11 cellular contexts compared by ENCODE assay signal in the genomic region with DNA sequence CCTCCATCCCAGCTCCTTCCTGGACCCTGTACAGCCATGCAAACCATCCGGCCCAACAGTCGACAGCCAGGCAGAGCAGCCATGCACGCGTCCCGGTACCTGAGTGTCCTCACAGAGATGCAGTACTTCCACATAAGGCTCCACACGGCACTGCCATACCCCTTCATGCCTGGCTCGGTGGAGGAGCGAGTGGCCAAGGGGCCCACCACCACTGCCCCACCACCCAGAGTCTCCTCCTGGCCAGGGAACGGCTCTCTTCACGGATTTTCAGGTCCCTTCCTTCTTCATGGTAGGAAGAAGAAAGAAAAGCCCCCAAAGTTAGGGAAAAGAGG. TPM values are rescaled to one million over a fixed set of nuclear protein-coding genes. Genes with fewer than 3 reads are reported as not detected.
DNase-seq lines count a peak whose midpoint lies in the region; ATAC-seq, FAIRE-seq and TF ChIP-seq lines count a peak whose summit lies in the region.
"Had no signal": no experiment of that assay in that cellular context is flagged by ENCODE, and none has a peak within 500 bp of the region (broad histone marks: within the 10 kb centered on the region; RNA-seq: fewer than 3 reads in every experiment).

No MANE protein-coding gene starts in this region.

- ATAC-seq in A549 (peak in 1 of 2 experiments; percentile 7; a peak in 2 of 6 replicates), HCT116 (no peak)
- no peak for ATAC-seq in activated naive CD4-positive, alpha-beta T cell treated with anti-CD3 and anti-CD28 coated beads, Interleukin-2, amount 50 U/mL, for 72 hours
- ATAC-seq: T-cell had no signal

- H3K36me3 ChIP-seq in HCT116 (ENCODE audit: control insufficient read depth in 1 of 2, insufficient read depth in 2 of 2, low read length in 2 of 2) (no peaks in the 10 kb centered on the region), neural progenitor cell (no peaks in the 10 kb centered on the region)
- H3K36me3 ChIP-seq: prostate gland had no signal

- intact Hi-C loops in HCT116 (cut with micrococcal nuclease) = no loop called here
- intact Hi-C loops in activated CD4-positive, alpha-beta T cell treated with anti-CD3 and anti-CD28 coated beads, Interleukin-2, amount 10 ng/mL, durations not matched to agents 24 days and 14 days (cut with micrococcal nuclease) = no loop called here

- H3K27ac ChIP-seq in A549 = peak overlapping the region; percentile 36 to 75; a peak in 4 of 6 replicates
- no peak overlapping the region for H3K27ac ChIP-seq in HCT116 (ENCODE audit: low read depth, low read length)
- H3K27ac ChIP-seq in cingulate gyrus (ENCODE audit: low read depth, low read length) = peak overlapping the region; percentile 47
- no peak overlapping the region for H3K27ac ChIP-seq in neural progenitor cell
- H3K27ac ChIP-seq: prostate gland had no signal

- CTCF ChIA-PET in A549 (lab: Yijun Ruan, JAX) (interaction anchor here (0.8 to 1.3 kb wide), 3 partner anchors 11 to 27 kb away, joined by 3 to 4 read pairs (median 3); no protein-coding TSS in a partner anchor), HCT116 (lab: Charles Lee) (no interaction called here)

- no peaks in the 10 kb centered on the region for H3K36me3 Mint-ChIP-seq in neural progenitor cell
- no peaks in the 10 kb centered on the region for H3K36me3 Mint-ChIP-seq in activated CD4-positive, alpha-beta T cell treated with anti-CD3 and anti-CD28 coated beads, Interleukin-2, amount 10 ng/mL, durations not matched to agents 24 days and 14 days (ENCODE audit: low read depth)
- H3K36me3 Mint-ChIP-seq in activated naive CD4-positive, alpha-beta T cell treated with anti-CD3 and anti-CD28 coated beads, Interleukin-2, amount 50 U/mL, for 72 hours = no peaks in the 10 kb centered on the region
- H3K36me3 Mint-ChIP-seq: T-cell had no signal

- TF ChIP-seq RAD21 in A549 (conservative IDR thresholded peaks at IDR 0.05 in 1 of 2, IDR thresholded peaks at IDR 0.05 in 1 of 2) = no peak
- no peak for TF ChIP-seq RAD21 in HCT116 (IDR thresholded peaks at IDR 0.05; ENCODE audit: low read depth)

- H3K4me3 ChIP-seq in A549 (no peak overlapping the region), HCT116 (replicated peaks in 1 of 2; ENCODE audit: low read depth in 1 of 2, low read length in 2 of 2) (no peak overlapping the region), neural progenitor cell (no peak overlapping the region)
- H3K4me3 ChIP-seq: prostate gland had no signal

- H3K9me2 ChIP-seq in HCT116 (ENCODE audit: insufficient read depth) = no peaks in the 10 kb centered on the region

- H3K4me1 ChIP-seq in A549 (peaks cover 35% of the 10 kb centered on the region), HCT116 (ENCODE audit: control insufficient read depth in 1 of 2, insufficient read depth in 2 of 2, low read length in 2 of 2) (peaks cover 4 to 31% of the 10 kb centered on the region in 2 experiments; a peak in 3 of 4 replicates), neural progenitor cell (peaks cover 67% of the 10 kb centered on the region)
- H3K4me1 ChIP-seq: prostate gland had no signal

- peaks cover 33% of the 10 kb centered on the region for H3F3A ChIP-seq in neural progenitor cell (ENCODE audit: low read depth)

- POLR2A ChIA-PET in A549 (lab: Yijun Ruan, JAX) (interaction anchor here (1.5 kb wide), 1 partner anchor 54 kb away, joined by 5 read pairs; no protein-coding TSS in a partner anchor), HCT116 (lab: Charles Lee) (no interaction called here)

- peak overlapping the region; percentile 82 for H3K27ac Mint-ChIP-seq in neural progenitor cell
- H3K27ac Mint-ChIP-seq in activated CD4-positive, alpha-beta T cell treated with anti-CD3 and anti-CD28 coated beads, Interleukin-2, amount 10 ng/mL, durations not matched to agents 24 days and 14 days = no peak overlapping the region
- H3K27ac Mint-ChIP-seq in activated naive CD4-positive, alpha-beta T cell treated with anti-CD3 and anti-CD28 coated beads, Interleukin-2, amount 50 U/mL, for 72 hours = peak overlapping the region in 1 of 2 donors; percentile 56
- H3K27ac Mint-ChIP-seq: T-cell had no signal

- TF ChIP-seq POLR2A in A549 (IDR thresholded peaks at IDR 0.05; ENCODE audit: low read length) (no peak), HCT116 (IDR thresholded peaks at IDR 0.05; ENCODE audit: borderline replicate concordance, extremely low read depth, insufficient read depth, insufficient read length) (no peak)

- peak overlapping the region; percentile 49 for H3K4me2 ChIP-seq in A549
- H3K4me2 ChIP-seq in HCT116 (ENCODE audit: low read length) = 0 out of 2 replicates have a peak overlapping the region, but pooled peaks have one; percentile 12
- H3K4me2 ChIP-seq in neural progenitor cell = peak overlapping the region; percentile 45

- H3K9me3 Mint-ChIP-seq in neural progenitor cell = no peaks in the 10 kb centered on the region
- H3K9me3 Mint-ChIP-seq in activated CD4-positive, alpha-beta T cell treated with anti-CD3 and anti-CD28 coated beads, Interleukin-2, amount 10 ng/mL, durations not matched to agents 24 days and 14 days = peaks cover 5% of the 10 kb centered on the region
- no peaks in the 10 kb centered on the region for H3K9me3 Mint-ChIP-seq in activated naive CD4-positive, alpha-beta T cell treated with anti-CD3 and anti-CD28 coated beads, Interleukin-2, amount 50 U/mL, for 72 hours
- H3K9me3 Mint-ChIP-seq: T-cell had no signal

- FAIRE-seq in A549 (lab: Jason Lieb, UNC) = no peak

- no TSS peak for BruUV-seq in HCT116 (replicated peaks; lab: Mats Ljungman, UMichigan)

- H3K4me1 Mint-ChIP-seq in neural progenitor cell = peaks cover 60% of the 10 kb centered on the region
- H3K4me1 Mint-ChIP-seq in activated CD4-positive, alpha-beta T cell treated with anti-CD3 and anti-CD28 coated beads, Interleukin-2, amount 10 ng/mL, durations not matched to agents 24 days and 14 days = peaks cover 17% of the 10 kb centered on the region

- H3K27me3 ChIP-seq in HCT116 (ENCODE audit: insufficient read depth, low read length) (no peaks in the 10 kb centered on the region), neural progenitor cell (no peaks in the 10 kb centered on the region)

- H4K20me1 ChIP-seq in HCT116 (ENCODE audit: insufficient read depth) = no peaks in the 10 kb centered on the region
- H4K20me1 ChIP-seq in neural progenitor cell (ENCODE audit: low read depth) = peaks cover 10% of the 10 kb centered on the region

- no peak overlapping the region for H2AFZ ChIP-seq in HCT116 (ENCODE audit: low read depth, low read length, poor library complexity, severe bottlenecking)
- H2AFZ ChIP-seq in neural progenitor cell (replicated peaks) = no peak overlapping the region

- no peak for DNase-seq in A549 (ENCODE audit: low read depth in 1 of 2, low spot score in 1 of 2)
- no peak for DNase-seq in HCT116 (ENCODE audit: low read depth, low spot score)
- no peak for DNase-seq in neural progenitor cell (ENCODE audit: low spot score)
- DNase-seq in activated CD4-positive, alpha-beta T cell treated with anti-CD3 and anti-CD28 coated beads, Interleukin-2, amount 10 ng/mL, durations not matched to agents 24 days and 14 days = no peak
- no peak for DNase-seq in globus pallidus (ENCODE audit: low spot score)
- no peak for DNase-seq in DMS53 treated with DMSO at 0.1 percent for 48 hours (lab: John Stamatoyannopoulos, UW; ENCODE audit: unreplicated experiment)
- no peak for DNase-seq in activated naive CD4-positive, alpha-beta T cell treated with anti-CD3 and anti-CD28 coated beads, Interleukin-2, amount 50 U/mL, for 72 hours (ENCODE audit: low spot score in 2 of 2)
- DNase-seq: Kasumi-1, T-cell had no signal

- no peaks in the 10 kb centered on the region for H3K9me3 ChIP-seq in A549
- H3K9me3 ChIP-seq in HCT116 (ENCODE audit: control insufficient read depth in 1 of 2, insufficient read depth in 1 of 2, low read depth in 1 of 2, low read length in 2 of 2) = no peaks in the 10 kb centered on the region
- no peaks in the 10 kb centered on the region for H3K9me3 ChIP-seq in neural progenitor cell (ENCODE audit: low read depth)
- H3K9me3 ChIP-seq: prostate gland had no signal

- no peak overlapping the region for H3K9ac ChIP-seq in HCT116 (ENCODE audit: low read length)
- H3K9ac ChIP-seq in neural progenitor cell = no peak overlapping the region

- H3K4me3 Mint-ChIP-seq in neural progenitor cell = peak overlapping the region; percentile 18
- no peak overlapping the region for H3K4me3 Mint-ChIP-seq in activated CD4-positive, alpha-beta T cell treated with anti-CD3 and anti-CD28 coated beads, Interleukin-2, amount 10 ng/mL, durations not matched to agents 24 days and 14 days

- WGBS in A549 (ENCODE audit: missing lambda C conversion rate) = 82% methylated on average over 10 of the region's 10 CpGs

- no peak for TF ChIP-seq CTCF in A549 (IDR thresholded peaks at IDR 0.05)
- no peak for TF ChIP-seq CTCF in HCT116 (IDR thresholded peaks at IDR 0.05 in 2 of 3, conservative IDR thresholded peaks at IDR 0.05 in 1 of 3; ENCODE audit: borderline replicate concordance in 1 of 3, insufficient read depth in 1 of 3, low read depth in 2 of 3, low read length in 2 of 3)
- no peak for TF ChIP-seq CTCF in neural progenitor cell (IDR thresholded peaks at IDR 0.05)

- no peaks in the 10 kb centered on the region for H3K79me2 ChIP-seq in HCT116 (ENCODE audit: insufficient read depth, low read length)
- no peaks in the 10 kb centered on the region for H3K79me2 ChIP-seq in neural progenitor cell (ENCODE audit: low read depth)

- peaks cover 15% of the 10 kb centered on the region for H3K27me3 Mint-ChIP-seq in neural progenitor cell (ENCODE audit: insufficient read depth, low read depth)
- H3K27me3 Mint-ChIP-seq in activated CD4-positive, alpha-beta T cell treated with anti-CD3 and anti-CD28 coated beads, Interleukin-2, amount 10 ng/mL, durations not matched to agents 24 days and 14 days = no peaks in the 10 kb centered on the region
- H3K27me3 Mint-ChIP-seq: T-cell had no signal

- RAD21 ChIA-PET in HCT116 (lab: Charles Lee; ENCODE audit: low non-redundant PET in 1 of 2, low total read pairs in 2 of 2, uncharacterized antibody in 2 of 2, unreplicated experiment in 2 of 2) = no interaction called here

- TF ChIP-seq EP300 in A549 (IDR thresholded peaks at IDR 0.05) = no peak

TF ChIP-seq in HCT116, 20 proteins besides CTCF, POLR2A, EP300 and RAD21 (continues in another document):
- TF ChIP-seq FOSL1 (IDR thresholded peaks at IDR 0.05; ENCODE audit: low read depth) = no peak

RNA-seq across cellular contexts. Expression of a gene that starts 51.3 kb away (rescaled TPM):
- polyA plus RNA-seq in A549 (2011; rRNA removed) (3.7 and 5.8 TPM in 2 replicates), A549 (2017; fragmentation: RNase III; extraction: RNeasy Plus Mini Kit Qiagen cat#74134 plus additional on column Dnase treatment) (10.2 to 10.7 TPM (median 10.5 TPM) in 3 replicates)
- 6.7 and 9.6 TPM in 2 replicates for polyA plus RNA-seq in A549 (2012; cell fraction: cytosol; rRNA removed)
- polyA plus RNA-seq in A549 (2012; cell fraction: nucleus; rRNA removed) = 17.5 and 17.8 TPM in 2 replicates
- 7.4 and 9.4 TPM in 2 replicates for polyA minus RNA-seq in A549 (2011; rRNA and poly(A)+ RNA removed)
- total RNA-seq in HCT116 (2021; ENCODE audit: unreplicated experiment) (28.1 TPM), neural progenitor cell (ENCODE audit: low replicate concordance) (8.9 and 19.7 TPM in 2 replicates)
- 15.0 and 15.2 TPM in 2 replicates for polyA plus RNA-seq in HCT116 (2012)
- 22.5 TPM in 2 replicates for total RNA-seq in activated CD4-positive, alpha-beta T cell treated with anti-CD3 and anti-CD28 coated beads, Interleukin-2, amount 10 ng/mL, durations not matched to agents 24 days and 14 days
- 10 to 100 TPM; 25.0 to 37.1 TPM for total RNA-seq in activated naive CD4-positive, alpha-beta T cell treated with anti-CD3 and anti-CD28 coated beads, Interleukin-2, amount 50 U/mL, for 72 hours

Comparison
In these comparisons a context has a peak if more than half of its experiments do, and no peak if none do; other contexts are left out.
1. H3K27ac ChIP-seq: peak in A549 (2 of 2) and cingulate gyrus (single experiment); none in HCT116 (single experiment) and neural progenitor cell (single experiment).
2. Peak in every context shown above with its lines, with median percentiles within 50 percentile points of each other: H3K4me2 ChIP-seq.